Comparison of ENCODE assay signal across 23 cellular contexts in the genomic region with DNA sequence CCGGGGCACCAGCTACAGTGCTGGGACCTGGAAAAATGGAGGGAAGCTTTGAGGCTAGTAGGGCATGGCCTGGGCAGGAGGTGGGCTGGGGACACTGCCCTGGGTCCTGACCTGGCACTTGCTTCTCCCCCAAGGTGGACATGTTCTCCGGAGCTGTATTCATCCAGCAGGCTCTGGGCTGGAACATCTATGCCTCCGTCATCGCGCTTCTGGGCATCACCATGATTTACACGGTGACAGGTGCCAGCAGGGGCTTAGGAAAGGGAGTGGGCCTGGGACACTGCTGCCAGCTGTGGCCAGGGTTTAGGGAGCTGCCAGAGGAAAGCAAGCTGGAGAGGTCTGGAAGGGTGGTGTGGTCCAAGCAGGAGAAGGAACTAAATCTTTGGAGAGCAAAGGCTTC. TPM values are rescaled to one million over a fixed set of nuclear protein-coding genes. Genes with fewer than 3 reads are reported as not detected.
A peak's percentile ranks its signal among the peaks of the same experiment; 100 is the strongest.
DNase-seq lines count a peak whose midpoint lies in the region; ATAC-seq and TF ChIP-seq lines count a peak whose summit lies in the region.
"Had no signal": no experiment of that assay in that cellular context is flagged by ENCODE, and none has a peak within 500 bp of the region (broad histone marks: within the 10 kb centered on the region; RNA-seq: fewer than 3 reads in every experiment).

No MANE protein-coding gene starts in this region.

- in situ Hi-C loops in brain microvascular endothelial cell (cut with HindIII; ENCODE audit: low pct_ligation_motif_present, low sequenced_read_pairs) = no loop called here

- TF ChIP-seq CTCF in Caco-2 (IDR thresholded peaks at IDR 0.05; ENCODE audit: insufficient read depth in 1 of 2, low read depth in 1 of 2, low read length in 1 of 2, severe bottlenecking in 1 of 2, unreplicated experiment in 1 of 2) (no peak), hepatocyte (IDR thresholded peaks at IDR 0.05; ENCODE audit: poor library complexity) (no peak), neural crest cell (conservative IDR thresholded peaks at IDR 0.05) (no peak), brain microvascular endothelial cell (IDR thresholded peaks at IDR 0.05; ENCODE audit: low read depth, low read length, missing control alignments) (no peak)

- WGBS in hepatocyte (ENCODE audit: low lambda C conversion rate, missing lambda C conversion rate) = 95% methylated on average over 6 of the region's 6 CpGs

- H3K9me3 Mint-ChIP-seq in Caco-2 (ENCODE audit: unreplicated experiment) (no peaks in the 10 kb centered on the region), neural crest cell (no peaks in the 10 kb centered on the region)

- H3K27me3 Mint-ChIP-seq in Caco-2 (ENCODE audit: insufficient read depth, unreplicated experiment) = no peaks in the 10 kb centered on the region
- H3K27me3 Mint-ChIP-seq in neural crest cell (ENCODE audit: low read depth) = peaks cover 86% of the 10 kb centered on the region

- H3K27ac ChIP-seq in hepatocyte = no peak overlapping the region
- H3K27ac ChIP-seq in brain microvascular endothelial cell = no peak overlapping the region
- no peak overlapping the region for H3K27ac ChIP-seq in substantia nigra (ENCODE audit: low read depth, low read length, poor library complexity, severe bottlenecking)
- H3K27ac ChIP-seq: 22Rv1, cardiac muscle cell, skin epidermis, tibial artery had no signal

- POLR2A ChIA-PET in Caco-2 (lab: Charles Lee) = no interaction called here

- peak overlapping the region; percentile 95 for H3K4me2 ChIP-seq in hepatocyte

- DNase-seq in NCI-H524 (lab: John Stamatoyannopoulos, UW) = peak; percentile 14 to 34
- DNase-seq in NCI-H524 treated with DMSO at 0.1 percent for 48 hours (lab: John Stamatoyannopoulos, UW) = no peak
- DNase-seq in Caco-2 = no peak
- DNase-seq in hepatocyte (ENCODE audit: low spot score) = no peak
- no peak for DNase-seq in neural crest cell (ENCODE audit: low read depth, low spot score)
- no peak for DNase-seq in brain microvascular endothelial cell
- DNase-seq in substantia nigra (lab: John Stamatoyannopoulos, UW) = no peak
- DNase-seq: activated CD4-positive, alpha-beta T cell treated with anti-CD3 and anti-CD28 coated beads, Interleukin-2, amount 50 U/mL, for 1 hour; activated effector memory CD4-positive, alpha-beta T cell treated with anti-CD3 and anti-CD28 coated beads, Interleukin-2, amount 50 U/mL, for 16 hours; amniotic stem cell; dermis blood vessel endothelial cell; midbrain; NCI-H1694; NCI-H2171 treated with DMSO at 0.1 percent for 48 hours; NCI-H82; SHP77; stimulated activated CD4-positive, alpha-beta T cell treated with anti-CD3 and anti-CD28 coated beads, Interleukin-2, amount 100 ng/mL, for 24 hours; stimulated activated naive CD4-positive, alpha-beta T cell; tibial artery had no signal

- no peak overlapping the region for H2AFZ ChIP-seq in hepatocyte

- peaks cover 20% of the 10 kb centered on the region for H3K36me3 Mint-ChIP-seq in Caco-2 (ENCODE audit: insufficient read depth, unreplicated experiment)
- H3K36me3 Mint-ChIP-seq in neural crest cell (ENCODE audit: low read depth) = peaks cover 4% of the 10 kb centered on the region

- H3K27ac Mint-ChIP-seq in Caco-2 (ENCODE audit: unreplicated experiment) = peak overlapping the region; percentile 89
- no peak overlapping the region for H3K27ac Mint-ChIP-seq in neural crest cell (ENCODE audit: unreplicated experiment)

- H4K20me1 ChIP-seq in hepatocyte (ENCODE audit: insufficient read depth, poor library complexity, severe bottlenecking) = no peaks in the 10 kb centered on the region

- no peaks in the 10 kb centered on the region for H3K4me1 Mint-ChIP-seq in Caco-2 (ENCODE audit: low read depth, unreplicated experiment)
- peaks cover 3% of the 10 kb centered on the region for H3K4me1 Mint-ChIP-seq in neural crest cell

- H3K36me3 ChIP-seq in Caco-2 (ENCODE audit: control insufficient read depth, insufficient read depth, low read length) (no peaks in the 10 kb centered on the region), hepatocyte (replicated peaks; ENCODE audit: insufficient read depth, low read depth) (no peaks in the 10 kb centered on the region), brain microvascular endothelial cell (replicated peaks) (peaks cover 5% of the 10 kb centered on the region)
- H3K36me3 ChIP-seq: cardiac muscle cell had no signal

- ATAC-seq in GM21529 (IDR thresholded peaks at IDR 0.05; ENCODE audit: unreplicated experiment) = no peak

- H3K27me3 ChIP-seq in Caco-2 (replicated peaks; ENCODE audit: control insufficient read depth, insufficient read depth, low read length) = no peaks in the 10 kb centered on the region
- H3K27me3 ChIP-seq in hepatocyte = no peaks in the 10 kb centered on the region
- H3K27me3 ChIP-seq in brain microvascular endothelial cell (replicated peaks) = peaks cover 5% of the 10 kb centered on the region

- H3K79me2 ChIP-seq in hepatocyte = no peaks in the 10 kb centered on the region

- BruUV-seq in Caco-2 (replicated peaks; lab: Mats Ljungman, UMichigan) = no TSS peak

- H3K4me3 ChIP-seq in Caco-2 (ENCODE audit: low read depth, low read length) (no peak overlapping the region), hepatocyte (no peak overlapping the region), brain microvascular endothelial cell (ENCODE audit: low read depth, low read length) (no peak overlapping the region)
- H3K4me3 ChIP-seq: cardiac muscle cell, skin epidermis, tibial artery had no signal

- H3K4me3 Mint-ChIP-seq in Caco-2 (ENCODE audit: unreplicated experiment) (peak overlapping the region; percentile 43), neural crest cell (peak overlapping the region; percentile 83)

- CTCF ChIA-PET in Caco-2 (lab: Charles Lee) = interaction anchor here (1.4 kb wide), 1 partner anchor 26 kb away, joined by 3 read pairs; the partner anchor contains the start of gene ARMC5

- peaks cover 18% of the 10 kb centered on the region for H3K4me1 ChIP-seq in Caco-2
- H3K4me1 ChIP-seq in hepatocyte (ENCODE audit: insufficient read depth) = peaks cover 25% of the 10 kb centered on the region

- no peaks in the 10 kb centered on the region for H3K9me2 ChIP-seq in hepatocyte (replicated peaks; ENCODE audit: insufficient read depth)

- H3K9me3 ChIP-seq in Caco-2 = no peaks in the 10 kb centered on the region
- no peaks in the 10 kb centered on the region for H3K9me3 ChIP-seq in hepatocyte (ENCODE audit: low read depth)
- H3K9me3 ChIP-seq: tibial artery had no signal

- intact Hi-C loops in Caco-2 (cut with micrococcal nuclease; ENCODE audit: unreplicated experiment) = no loop called here

RNA-seq across cellular contexts. Expression of gene SLC5A2, which starts 3.1 kb away (rescaled TPM):
- total RNA-seq in Caco-2 (2022) (2.8 and 3.0 TPM in 2 replicates), hepatocyte (2.3 and 2.5 TPM in 2 replicates), neural crest cell (not detected in 2 replicates)
- polyA plus RNA-seq in hepatocyte = 7.5 and 12.7 TPM in 2 replicates
- total RNA-seq: dermis blood vessel endothelial cell had no signal

RNA-seq across cellular contexts. Expression of gene TGFB1I1, which starts 14.1 kb away (rescaled TPM):
- total RNA-seq in Caco-2 (2022) = 9.3 and 10.0 TPM in 2 replicates
- total RNA-seq in hepatocyte = 14.5 and 15.7 TPM in 2 replicates
- 34.8 and 35.4 TPM in 2 replicates for polyA plus RNA-seq in hepatocyte
- 7.2 and 8.8 TPM in 2 replicates for total RNA-seq in neural crest cell

RNA-seq across cellular contexts. Expression of gene RUSF1, which starts 22.2 kb away (rescaled TPM):
- 23.5 and 30.5 TPM in 2 replicates for total RNA-seq in Caco-2 (2022)
- total RNA-seq in hepatocyte = 75.2 and 77.2 TPM in 2 replicates
- polyA plus RNA-seq in hepatocyte = 56.6 and 68.0 TPM in 2 replicates
- 47.6 and 47.7 TPM in 2 replicates for total RNA-seq in neural crest cell

RNA-seq across cellular contexts. Expression of gene ARMC5, which starts 26.7 kb away (rescaled TPM):
- total RNA-seq in Caco-2 (2022) = 9.7 and 10.2 TPM in 2 replicates
- 11.4 and 12.2 TPM in 2 replicates for total RNA-seq in hepatocyte
- polyA plus RNA-seq in hepatocyte = 19.4 and 19.6 TPM in 2 replicates
- total RNA-seq in neural crest cell = 11.8 and 12.3 TPM in 2 replicates

RNA-seq across cellular contexts. Expression of gene AHSP, which starts 41.7 kb away (rescaled TPM):
- total RNA-seq in Caco-2 (2022) (not detected in 2 replicates), hepatocyte (not detected in 2 replicates), neural crest cell (not detected in 2 replicates)
- not detected in 2 replicates for polyA plus RNA-seq in hepatocyte
- total RNA-seq: cardiac muscle cell, dermis blood vessel endothelial cell had no signal
- polyA plus RNA-seq: cardiac muscle cell had no signal

Comparison
In these comparisons a context has a peak if more than half of its experiments do, and no peak if none do; other contexts are left out.
1. DNase-seq: peak in NCI-H524 (2 of 2); none in NCI-H524 treated with DMSO at 0.1 percent for 48 hours (single experiment), Caco-2 (0 of 2), hepatocyte (single experiment), neural crest cell (single experiment), brain microvascular endothelial cell (single experiment) and substantia nigra (0 of 49).